8 cellular contexts compared by ENCODE assay signal in genomic region chr21:34890724-34891609, GRCh38.
A peak's percentile ranks its signal among the peaks of the same experiment; 100 is the strongest.
DNase-seq lines count a peak whose midpoint lies in the region; TF ChIP-seq lines count a peak whose summit lies in the region.

No MANE protein-coding gene starts in this region.

- H3K9me3 ChIP-seq in iPS-18c (ENCODE audit: control insufficient read depth, insufficient read depth, low read length) (peaks cover 5% of the 10 kb centered on the region), spleen (no peaks in the 10 kb centered on the region)

- 21 to 44% (median 28%) methylated on average over 49 to 60 of the region's 60 CpGs for WGBS in spleen, 5 donors

- peak overlapping the region in 7 of 8 donors; percentile 18 to 98 (median 95) for H3K27ac ChIP-seq in spleen

- no peaks in the 10 kb centered on the region for H3K36me3 ChIP-seq in spleen

- peaks cover 0 to 47% (median 14%) of the 10 kb centered on the region in 7 donors for H3K27me3 ChIP-seq in spleen (replicated peaks in 1 of 7)

- DNase-seq in stimulated activated CD4-positive, alpha-beta T cell treated with anti-CD3 and anti-CD28 coated beads, Interleukin-2, amount 100 ng/mL, for 24 hours, result peak; percentile 15 to 27
- DNase-seq in stimulated activated CD4-positive, alpha-beta T cell treated with anti-CD3 and anti-CD28 coated beads, Interleukin-1b, Interleukin-23, amount 100 ng/mL, for 48 hours, result no peak
- DNase-seq in amniotic stem cell (lab: John Stamatoyannopoulos, UW) (peak; percentile 39), spleen (peak; percentile 87), NCI-H1092 treated with DMSO at 0.1 percent for 48 hours (lab: John Stamatoyannopoulos, UW) (no peak), NCI-H1048 (lab: John Stamatoyannopoulos, UW) (no peak), NCI-H2081 (lab: John Stamatoyannopoulos, UW) (no peak)

- intact Hi-C loops in spleen (cut with DNase I; ENCODE audit: low total_unique reads), result loop anchor here (5.0 to 10.0 kb wide), 2 partner anchors 511 to 954 kb away; no protein-coding TSS in a partner anchor

- peak overlapping the region; percentile 62 for H3K4me3 ChIP-seq in iPS-18c (ENCODE audit: insufficient read depth, low read depth, low read length)
- peak overlapping the region in 7 of 8 donors; percentile 60 to 96 (median 90) for H3K4me3 ChIP-seq in spleen

- TF ChIP-seq POLR2A in spleen (IDR thresholded peaks at IDR 0.05), result no peak

- peaks cover 15 to 76% (median 43%) of the 10 kb centered on the region in 6 donors for H3K4me1 ChIP-seq in spleen

- no peak for TF ChIP-seq CTCF in spleen (IDR thresholded peaks at IDR 0.05 in 8 of 11, conservative IDR thresholded peaks at IDR 0.05 in 3 of 11)

Comparison
In these comparisons a context has a peak if more than half of its experiments do, and no peak if none do; other contexts are left out.
1. DNase-seq: peak in stimulated activated CD4-positive, alpha-beta T cell treated with anti-CD3 and anti-CD28 coated beads, Interleukin-2, amount 100 ng/mL, for 24 hours (2 of 2), amniotic stem cell (single experiment) and spleen (single experiment); none in stimulated activated CD4-positive, alpha-beta T cell treated with anti-CD3 and anti-CD28 coated beads, Interleukin-1b, Interleukin-23, amount 100 ng/mL, for 48 hours (single experiment), NCI-H1092 treated with DMSO at 0.1 percent for 48 hours (single experiment), NCI-H1048 (single experiment) and NCI-H2081 (0 of 2).